19 cellular contexts compared by ENCODE assay signal in genomic region chr1:94609619-94610018, GRCh38.
"Had no signal": no experiment of that assay in that cellular context is flagged by ENCODE, and none has a peak within 500 bp of the region (broad histone marks: within the 10 kb centered on the region; RNA-seq: fewer than 3 reads in every experiment).

No MANE protein-coding gene starts in this region.

- H3K27me3 ChIP-seq: dorsolateral prefrontal cortex, tibial nerve, uterus had no signal

- H3K36me3 ChIP-seq: lower lobe of right lung, tibial nerve, uterus had no signal

- H3K4me3 Mint-ChIP-seq: activated naive CD4-positive, alpha-beta T cell treated with anti-CD3 and anti-CD28 coated beads, Interleukin-2, amount 50 U/mL, for 24 hours; activated T-cell treated with anti-CD3 and anti-CD28 coated beads, Interleukin-2, amount 50 U/mL, for 72 hours; natural killer cell had no signal

- H3K27ac Mint-ChIP-seq: activated naive CD4-positive, alpha-beta T cell treated with anti-CD3 and anti-CD28 coated beads, Interleukin-2, amount 50 U/mL, for 24 hours; activated T-cell treated with anti-CD3 and anti-CD28 coated beads, Interleukin-2, amount 50 U/mL, for 72 hours; natural killer cell had no signal

- H3K9me3 Mint-ChIP-seq: activated naive CD4-positive, alpha-beta T cell treated with anti-CD3 and anti-CD28 coated beads, Interleukin-2, amount 50 U/mL, for 24 hours; activated T-cell treated with anti-CD3 and anti-CD28 coated beads, Interleukin-2, amount 50 U/mL, for 72 hours; natural killer cell had no signal

- H3K4me3 ChIP-seq: dorsolateral prefrontal cortex, lower lobe of right lung, tibial nerve, uterus had no signal

- ATAC-seq: activated T-cell treated with anti-CD3 and anti-CD28 coated beads, Interleukin-2, amount 50 U/mL, for 72 hours; natural killer cell had no signal

- H3K36me3 Mint-ChIP-seq: activated naive CD4-positive, alpha-beta T cell treated with anti-CD3 and anti-CD28 coated beads, Interleukin-2, amount 50 U/mL, for 24 hours; natural killer cell had no signal

- H3K9me3 ChIP-seq: lower lobe of right lung, tibial nerve, uterus had no signal

- H3K4me1 ChIP-seq: uterus had no signal

- H3K27ac ChIP-seq: dorsolateral prefrontal cortex, epithelial cell of prostate, lower lobe of right lung, tibial nerve, uterus had no signal

- DNase-seq: activated CD4-positive, alpha-beta T cell treated with anti-CD3 and anti-CD28 coated beads, Interleukin-2, amount 50 U/mL, for 1 hour; activated CD4-positive, CD25-positive, alpha-beta regulatory T cell treated with anti-CD3 and anti-CD28 coated beads, Interleukin-2, amount 50 U/mL, for 72 hours; activated CD8-positive, alpha-beta memory T cell treated with anti-CD3 and anti-CD28 coated beads, Interleukin-2, amount 50 U/mL, for 48 hours; activated gamma-delta T cell; activated T-cell treated with anti-CD3 and anti-CD28 coated beads, Interleukin-2, amount 50 U/mL, for 72 hours; dorsolateral prefrontal cortex; foreskin fibroblast; hypothalamus; lower lobe of right lung; natural killer cell; nucleus accumbens; posterior cingulate gyrus; stimulated activated CD4-positive, alpha-beta T cell treated with anti-CD3 and anti-CD28 coated beads, Interleukin-2, amount 100 ng/mL, for 24 hours; stimulated activated naive CD4-positive, alpha-beta T cell treated with Interleukin-2 at 50 U/mL for 16 hours; substantia nigra; uterus had no signal

- H3K4me1 Mint-ChIP-seq: activated naive CD4-positive, alpha-beta T cell treated with anti-CD3 and anti-CD28 coated beads, Interleukin-2, amount 50 U/mL, for 24 hours had no signal
